In the genomic region with DNA sequence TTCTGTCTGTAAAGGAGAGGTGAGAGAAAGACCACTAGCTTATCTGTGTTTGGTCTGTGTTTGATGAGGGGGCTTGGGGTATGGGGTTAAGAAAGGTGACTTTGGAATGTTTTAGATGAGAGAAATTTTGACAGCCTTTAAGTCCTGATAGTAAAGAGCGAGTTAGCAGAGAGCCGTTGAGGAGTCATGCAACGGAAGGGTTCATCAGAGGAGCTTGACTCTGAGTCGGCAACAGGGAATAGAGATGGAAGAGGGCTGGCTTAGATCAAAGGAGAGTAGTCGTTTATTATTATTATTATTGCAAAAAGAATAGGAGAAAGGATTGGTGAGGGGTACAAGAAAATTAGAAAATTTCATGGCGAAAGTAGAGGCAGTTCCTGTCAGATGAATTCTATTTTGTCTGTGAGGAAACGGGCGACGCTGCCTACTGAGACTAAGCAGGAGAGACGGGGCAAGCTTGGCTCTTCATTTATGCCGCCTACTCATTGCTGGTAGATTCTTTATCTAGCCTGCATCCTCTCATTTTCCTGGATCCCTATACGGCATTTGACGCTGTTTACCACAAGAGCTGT, we compare ENCODE assay signal across 8 cellular contexts. TPM values are rescaled to one million over a fixed set of nuclear protein-coding genes. Genes with fewer than 3 reads are reported as not detected.
DNase-seq lines count a peak whose midpoint lies in the region; ATAC-seq, FAIRE-seq and TF ChIP-seq lines count a peak whose summit lies in the region.

No MANE protein-coding gene starts in this region.

- no peak overlapping the region for H3K27ac ChIP-seq in brain microvascular endothelial cell

- no peak for DNase-seq in Jurkat, Clone E6-1 (ENCODE audit: low read depth, low spot score)
- DNase-seq in brain microvascular endothelial cell (no peak), lung microvascular endothelial cell (ENCODE audit: low read depth in 2 of 2) (peak; percentile 1 to 17), urothelium cell line (ENCODE audit: low spot score) (peak; percentile 11), retina (no peak), iPS-NIHi11 (ENCODE audit: low spot score) (no peak)

- H3K4me3 ChIP-seq in Jurkat, Clone E6-1 (ENCODE audit: low read length), result peak overlapping the region; percentile 71
- H3K4me3 ChIP-seq in brain microvascular endothelial cell (ENCODE audit: low read depth, low read length), result peak overlapping the region; percentile 80

- H3K27me3 ChIP-seq in brain microvascular endothelial cell (replicated peaks), result no peaks in the 10 kb centered on the region

- peak; percentile 8 for ATAC-seq in GM19025 (IDR thresholded peaks at IDR 0.05; ENCODE audit: low read depth, unreplicated experiment)
- no peak for ATAC-seq in HG03520 (IDR thresholded peaks at IDR 0.05; ENCODE audit: unreplicated experiment)

- FAIRE-seq in urothelium cell line (lab: Jason Lieb, UNC), result no peak

- H3K36me3 ChIP-seq in brain microvascular endothelial cell (replicated peaks), result no peaks in the 10 kb centered on the region

- in situ Hi-C loops in brain microvascular endothelial cell (cut with HindIII; ENCODE audit: low pct_ligation_motif_present, low sequenced_read_pairs), result no loop called here

- TF ChIP-seq CTCF in brain microvascular endothelial cell (IDR thresholded peaks at IDR 0.05; ENCODE audit: low read depth, low read length, missing control alignments), result no peak

RNA-seq across cellular contexts. Expression of gene VAMP7, which starts 0.5 kb away (rescaled TPM):
- 38.5 TPM for polyA plus RNA-seq in Jurkat, Clone E6-1 (2012; ENCODE audit: insufficient read depth, insufficient read length)
- total RNA-seq in lung microvascular endothelial cell, result 31.8 and 32.7 TPM in 2 replicates

Comparison
In these comparisons a context has a peak if more than half of its experiments do, and no peak if none do; other contexts are left out.
1. DNase-seq: peak in lung microvascular endothelial cell (2 of 2) and urothelium cell line (single experiment); none in Jurkat, Clone E6-1 (single experiment), brain microvascular endothelial cell (single experiment), retina (single experiment) and iPS-NIHi11 (single experiment).